31 cellular contexts compared by ENCODE assay signal in the genomic region with DNA sequence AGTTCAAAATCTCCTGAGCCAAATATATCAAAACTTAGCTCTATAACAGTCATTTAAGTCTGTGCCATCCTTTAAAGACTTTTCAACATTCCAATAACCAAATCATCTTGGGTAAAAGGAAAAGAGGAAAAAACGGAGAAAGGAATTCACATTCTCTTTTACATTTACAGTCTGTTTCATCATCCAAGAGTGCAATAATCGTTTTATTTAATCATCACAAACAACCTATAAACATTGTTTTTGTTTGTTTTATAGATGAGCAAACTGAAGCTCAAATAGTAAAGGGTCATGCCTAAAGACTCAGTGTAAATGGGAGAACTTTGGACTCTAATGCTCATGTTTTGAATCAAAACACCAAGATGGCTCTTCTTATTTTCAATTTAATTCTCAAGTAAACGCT.
"Had no signal": no experiment of that assay in that cellular context is flagged by ENCODE, and none has a peak within 500 bp of the region (broad histone marks: within the 10 kb centered on the region; RNA-seq: fewer than 3 reads in every experiment).

No MANE protein-coding gene starts in this region.

- H3K9me3 Mint-ChIP-seq: nephron, neural progenitor cell, type B pancreatic cell had no signal

- H3K4me3 Mint-ChIP-seq: natural killer cell; nephron; neural progenitor cell; stimulated activated memory B cell treated with anti-CD40 and anti-IgM and Interleukin-4, amounts not matched to agents 10 μg/mL and 1 μg/mL and 100 μg/mL, for 72 hours; stimulated activated naive CD8-positive, alpha-beta T cell treated with anti-CD3 and anti-CD28 coated beads, Interleukin-15, amount 100 ng/mL, for 72 hours; type B pancreatic cell had no signal

- H3K27ac Mint-ChIP-seq: natural killer cell; nephron; neural progenitor cell; progenitor cell of endocrine pancreas; stimulated activated memory B cell treated with anti-CD40 and anti-IgM and Interleukin-4, amounts not matched to agents 10 μg/mL and 1 μg/mL and 100 μg/mL, for 72 hours; stimulated activated naive CD8-positive, alpha-beta T cell treated with anti-CD3 and anti-CD28 coated beads, Interleukin-15, amount 100 ng/mL, for 72 hours; type B pancreatic cell had no signal

- H3K9me3 ChIP-seq: ovary, psoas muscle, suprapubic skin, testis, transverse colon, upper lobe of right lung, uterus had no signal

- H3K27me3 ChIP-seq: neural progenitor cell, ovary, spleen, suprapubic skin, testis, tibial artery, transverse colon, upper lobe of right lung, uterus had no signal

- H3K36me3 Mint-ChIP-seq: natural killer cell; neural progenitor cell; stimulated activated memory B cell treated with anti-CD40 and anti-IgM and Interleukin-4, amounts not matched to agents 10 μg/mL and 1 μg/mL and 100 μg/mL, for 72 hours; type B pancreatic cell had no signal

- H3K4me1 ChIP-seq: neural progenitor cell, parathyroid adenoma, psoas muscle, spleen, suprapubic skin, testis, tibial artery, transverse colon, upper lobe of right lung, uterus had no signal

- H3K36me3 ChIP-seq: neural progenitor cell, ovary, spleen, suprapubic skin, tibial artery, transverse colon, upper lobe of right lung, uterus had no signal

- DNase-seq: natural killer cell; occipital lobe; ovary; posterior cingulate gyrus; psoas muscle; right cardiac atrium; spleen; stimulated activated CD4-positive, alpha-beta T cell treated with anti-CD3 and anti-CD28 coated beads, Interleukin-12 subunit alpha, Interleukin-12 subunit beta, amount 100 ng/mL, for 4 hours; stimulated activated CD4-positive, alpha-beta T cell treated with anti-CD3 and anti-CD28 coated beads, Interleukin-1b, Interleukin-23, amount 100 ng/mL, for 48 hours; stimulated activated CD4-positive, alpha-beta T cell treated with anti-CD3 and anti-CD28 coated beads, Interleukin-4, amount 100 ng/mL, for 1 hour; stimulated activated CD4-positive, alpha-beta T cell treated with anti-CD3 and anti-CD28 coated beads, Interleukin-4, amount 100 ng/mL, for 4 hours; stimulated activated CD8-positive, alpha-beta memory T cell treated with anti-CD3 and anti-CD28 coated beads, Interleukin-4, amount 100 ng/mL, for 48 hours; stimulated activated naive CD4-positive, alpha-beta T cell; stimulated activated naive CD8-positive, alpha-beta T cell treated with anti-CD3 and anti-CD28 coated beads, Interleukin-15, amount 100 ng/mL, for 72 hours; stimulated activated naive CD8-positive, alpha-beta T cell treated with anti-CD3 and anti-CD28 coated beads, Interleukin-15, Interleukin-2, amounts not matched to agents 100 U/mL and 50 U/mL, for 24 hours; substantia nigra; testis; tibial artery; transverse colon; upper lobe of right lung; uterus had no signal

- H3K27me3 Mint-ChIP-seq: progenitor cell of endocrine pancreas; stimulated activated memory B cell treated with anti-CD40 and anti-IgM and Interleukin-4, amounts not matched to agents 10 μg/mL and 1 μg/mL and 100 μg/mL, for 72 hours; stimulated activated naive CD8-positive, alpha-beta T cell treated with anti-CD3 and anti-CD28 coated beads, Interleukin-15, amount 100 ng/mL, for 72 hours had no signal

- H3K4me1 Mint-ChIP-seq: natural killer cell; nephron; neural progenitor cell; stimulated activated memory B cell treated with anti-CD40 and anti-IgM and Interleukin-4, amounts not matched to agents 10 μg/mL and 1 μg/mL and 100 μg/mL, for 72 hours; stimulated activated naive CD8-positive, alpha-beta T cell treated with anti-CD3 and anti-CD28 coated beads, Interleukin-15, amount 100 ng/mL, for 72 hours had no signal

- H3K4me3 ChIP-seq: neural progenitor cell, ovary, psoas muscle, skin epidermis, smooth muscle cell, spleen, suprapubic skin, testis, tibial artery, transverse colon, upper lobe of right lung, uterus had no signal

- H3K27ac ChIP-seq: neural progenitor cell, ovary, parathyroid adenoma, psoas muscle, skin epidermis, spleen, suprapubic skin, testis, tibial artery, transverse colon, upper lobe of right lung, uterus had no signal

- ATAC-seq: natural killer cell; psoas muscle; right cardiac atrium; sciatic nerve; stimulated activated memory B cell treated with anti-CD40 and anti-IgM and Interleukin-4, amounts not matched to agents 10 μg/mL and 1 μg/mL and 100 μg/mL, for 72 hours; stimulated activated naive CD8-positive, alpha-beta T cell treated with anti-CD3 and anti-CD28 coated beads, Interleukin-15, amount 100 ng/mL, for 72 hours; stimulated activated naive CD8-positive, alpha-beta T cell treated with anti-CD3 and anti-CD28 coated beads, Interleukin-15, Interleukin-2, amounts not matched to agents 100 U/mL and 50 U/mL, for 24 hours; upper lobe of right lung had no signal
